1 cellular context compared by ENCODE assay signal in genomic region chr13:113016526-113017295, GRCh38.
TF ChIP-seq lines count a peak whose summit lies in the region.

No MANE protein-coding gene starts in this region.

TF ChIP-seq in GM23338, 12 proteins besides CTCF, POLR2A, EP300 and RAD21:
- TF ChIP-seq REST (IDR thresholded peaks at IDR 0.05; ENCODE audit: unreplicated experiment) (no peak), ZNF331 (CRISPR knock-in tag; IDR thresholded peaks at IDR 0.05; ENCODE audit: low read depth) (no peak), EZH2phosphoT487 (IDR thresholded peaks at IDR 0.05; ENCODE audit: unreplicated experiment) (no peak), ZNF114 (CRISPR knock-in tag; IDR thresholded peaks at IDR 0.05) (no peak), STAT1 (IDR thresholded peaks at IDR 0.05; ENCODE audit: unreplicated experiment) (no peak), NANOG (IDR thresholded peaks at IDR 0.05; ENCODE audit: borderline replicate concordance) (no peak)
